23 cellular contexts compared by ENCODE assay signal in genomic region chr1:221949996-221950395, GRCh38.
"Had no signal": no experiment of that assay in that cellular context is flagged by ENCODE, and none has a peak within 500 bp of the region (broad histone marks: within the 10 kb centered on the region; RNA-seq: fewer than 3 reads in every experiment).

No MANE protein-coding gene starts in this region.

- H3K9ac ChIP-seq: neural progenitor cell had no signal

- H3K36me3 ChIP-seq: colonic mucosa, gastrocnemius medialis, lower lobe of right lung, neural progenitor cell, prostate gland, right atrium auricular region, spleen, suprapubic skin, transverse colon, vagina had no signal

- H3K4me2 ChIP-seq: neural progenitor cell had no signal

- H3K4me3 ChIP-seq: colonic mucosa, gastrocnemius medialis, lower lobe of right lung, mucosa of descending colon, neural progenitor cell, prostate gland, right atrium auricular region, spleen, suprapubic skin, transverse colon, vagina had no signal

- H3K4me1 Mint-ChIP-seq: memory B cell; mesothelial cell of epicardium; naive thymus-derived CD4-positive, alpha-beta T cell; nephron had no signal

- H3K27ac ChIP-seq: colonic mucosa, gastrocnemius medialis, lower lobe of right lung, neural progenitor cell, prostate gland, right atrium auricular region, spleen, suprapubic skin, transverse colon, vagina had no signal

- H3K9me3 Mint-ChIP-seq: memory B cell had no signal

- H3K27me3 Mint-ChIP-seq: dendritic cell treated with granulocyte-macrophage colony-stimulating factor and Interleukin-4, amounts not matched to agents 40 ng/mL and 50 ng/mL, for 4 days; memory B cell; stimulated activated naive CD8-positive, alpha-beta T cell treated with anti-CD3 and anti-CD28 coated beads, Interleukin-15, Interleukin-2, amounts not matched to agents 100 ng/mL and 50 ng/mL, for 24 hours had no signal

- H3K36me3 Mint-ChIP-seq: mesothelial cell of epicardium had no signal

- H3K9me3 ChIP-seq: colonic mucosa, gastrocnemius medialis, mucosa of descending colon, prostate gland, right atrium auricular region, suprapubic skin, transverse colon, vagina had no signal

- H3K27me3 ChIP-seq: colonic mucosa, gastrocnemius medialis, neural progenitor cell, right atrium auricular region, spleen, suprapubic skin, transverse colon, vagina had no signal

- DNase-seq: colonic mucosa; effector memory CD4-positive, alpha-beta T cell; erythroblast; gastrocnemius medialis; head of caudate nucleus; left ventricle myocardium superior; lower lobe of right lung; mucosa of descending colon; naive thymus-derived CD4-positive, alpha-beta T cell; nucleus accumbens; spleen; stimulated activated naive B cell treated with anti-CD40 and anti-IgM and Interleukin-4, amounts not matched to agents 10 μg/mL and 1 μg/mL and 100 μg/mL, for 72 hours; transverse colon had no signal

- H3K4me1 ChIP-seq: colonic mucosa, gastrocnemius medialis, lower lobe of right lung, neural progenitor cell, prostate gland, right atrium auricular region, spleen, suprapubic skin, transverse colon, vagina had no signal

- H3K4me3 Mint-ChIP-seq: dendritic cell treated with granulocyte-macrophage colony-stimulating factor and Interleukin-4, amounts not matched to agents 40 ng/mL and 50 ng/mL, for 4 days; memory B cell; mesothelial cell of epicardium; naive thymus-derived CD4-positive, alpha-beta T cell; nephron; neural progenitor cell; stimulated activated naive B cell treated with anti-CD40 and anti-IgM and Interleukin-4, amounts not matched to agents 10 μg/mL and 1 μg/mL and 100 μg/mL, for 72 hours; stimulated activated naive CD8-positive, alpha-beta T cell treated with anti-CD3 and anti-CD28 coated beads, Interleukin-15, Interleukin-2, amounts not matched to agents 100 ng/mL and 50 ng/mL, for 24 hours had no signal

- H2AFZ ChIP-seq: neural progenitor cell had no signal

- H3K27ac Mint-ChIP-seq: dendritic cell treated with granulocyte-macrophage colony-stimulating factor and Interleukin-4, amounts not matched to agents 40 ng/mL and 50 ng/mL, for 4 days; memory B cell; mesothelial cell of epicardium; naive thymus-derived CD4-positive, alpha-beta T cell; nephron; neural progenitor cell; stimulated activated naive B cell treated with anti-CD40 and anti-IgM and Interleukin-4, amounts not matched to agents 10 μg/mL and 1 μg/mL and 100 μg/mL, for 72 hours; stimulated activated naive CD8-positive, alpha-beta T cell treated with anti-CD3 and anti-CD28 coated beads, Interleukin-15, Interleukin-2, amounts not matched to agents 100 ng/mL and 50 ng/mL, for 24 hours had no signal
